Comparison of ENCODE assay signal across 15 cellular contexts in genomic region chr2:94985636-94986035, GRCh38. TPM values are rescaled to one million over a fixed set of nuclear protein-coding genes. Genes with fewer than 3 reads are reported as not detected.
DNase-seq lines count a peak whose midpoint lies in the region; ATAC-seq and TF ChIP-seq lines count a peak whose summit lies in the region.
"Had no signal": no experiment of that assay in that cellular context is flagged by ENCODE, and none has a peak within 500 bp of the region (broad histone marks: within the 10 kb centered on the region; RNA-seq: fewer than 3 reads in every experiment).

No MANE protein-coding gene starts in this region.

- 29 to 39% methylated on average over 5 of the region's 5 CpGs for WGBS in GM23248 (ENCODE audit: low coverage in 1 of 2, low lambda C conversion rate in 2 of 2, missing lambda C conversion rate in 2 of 2), 2 experiments

- H3K9ac ChIP-seq in GM23248 (no peak overlapping the region), PC-3 (ENCODE audit: low read length) (no peak overlapping the region)

- H3K79me2 ChIP-seq in GM23248 (ENCODE audit: insufficient read depth) = no peaks in the 10 kb centered on the region
- no peaks in the 10 kb centered on the region for H3K79me2 ChIP-seq in PC-3 (ENCODE audit: low read length)

- H3K9me2 ChIP-seq in GM23248 (ENCODE audit: insufficient read depth) (no peaks in the 10 kb centered on the region), PC-3 (replicated peaks; ENCODE audit: low read length) (no peaks in the 10 kb centered on the region)

- CTCF ChIA-PET in PC-3 (lab: Charles Lee) = interaction anchor here (1.1 kb wide), 1 partner anchor 130 kb away, joined by 8 read pairs; no protein-coding TSS in a partner anchor

- peaks cover 2% of the 10 kb centered on the region for H3K9me3 Mint-ChIP-seq in glutamatergic neuron (ENCODE audit: unreplicated experiment)

- ATAC-seq in GM21529 (IDR thresholded peaks at IDR 0.05; ENCODE audit: unreplicated experiment) = no peak
- ATAC-seq in PC-3 = no peak

- H3K4me3 Mint-ChIP-seq in glutamatergic neuron (ENCODE audit: unreplicated experiment) = no peak overlapping the region
- H3K4me3 Mint-ChIP-seq: CD4-positive, alpha-beta memory T cell had no signal

- TF ChIP-seq CTCF in left ventricle myocardium inferior (IDR thresholded peaks at IDR 0.05; ENCODE audit: borderline replicate concordance) (no peak), glutamatergic neuron (IDR thresholded peaks at IDR 0.05; ENCODE audit: partially characterized antibody, unreplicated experiment) (no peak), PC-3 (conservative IDR thresholded peaks at IDR 0.05; ENCODE audit: low read depth, low read length) (no peak)

- H2AFZ ChIP-seq in GM23248 (no peak overlapping the region), PC-3 (ENCODE audit: low read length) (no peak overlapping the region)

- no TSS peak for BruUV-seq in PC-3 (replicated peaks; lab: Mats Ljungman, UMichigan)

- peaks cover 9% of the 10 kb centered on the region for H3K27me3 Mint-ChIP-seq in glutamatergic neuron (ENCODE audit: unreplicated experiment)

- no peak overlapping the region for H3K27ac ChIP-seq in left ventricle myocardium inferior (replicated peaks)
- no peak overlapping the region for H3K27ac ChIP-seq in GM23248
- no peak overlapping the region for H3K27ac ChIP-seq in PC-3 (ENCODE audit: low read length)
- H3K27ac ChIP-seq: A549 had no signal

- H3K9me3 ChIP-seq in left ventricle myocardium inferior (replicated peaks) (no peaks in the 10 kb centered on the region), GM23248 (ENCODE audit: low read depth) (no peaks in the 10 kb centered on the region), PC-3 (ENCODE audit: low read length) (no peaks in the 10 kb centered on the region)
- H3K9me3 ChIP-seq: A549, HAP-1 had no signal

- H3K27me3 ChIP-seq in left ventricle myocardium inferior (ENCODE audit: low read depth) = peaks cover 62% of the 10 kb centered on the region
- H3K27me3 ChIP-seq in GM23248 (replicated peaks; ENCODE audit: insufficient read depth) = peaks cover 21% of the 10 kb centered on the region
- H3K27me3 ChIP-seq in PC-3 (ENCODE audit: low read length) = peaks cover 28% of the 10 kb centered on the region

- H3K27ac Mint-ChIP-seq in glutamatergic neuron (ENCODE audit: unreplicated experiment) = no peak overlapping the region
- H3K27ac Mint-ChIP-seq: CD4-positive, alpha-beta memory T cell had no signal

- H3K4me3 ChIP-seq in left ventricle myocardium inferior (no peak overlapping the region), GM23248 (no peak overlapping the region), PC-3 (ENCODE audit: low read length) (no peak overlapping the region)
- H3K4me3 ChIP-seq: A549, HAP-1 had no signal

- no peaks in the 10 kb centered on the region for H4K20me1 ChIP-seq in GM23248 (ENCODE audit: insufficient read depth)
- H4K20me1 ChIP-seq in PC-3 (ENCODE audit: low read length) = no peaks in the 10 kb centered on the region

- in situ Hi-C loops in GM23248 (cut with MboI) = no loop called here

- peaks cover 1% of the 10 kb centered on the region for H3K4me1 Mint-ChIP-seq in glutamatergic neuron (ENCODE audit: low read depth, unreplicated experiment)
- H3K4me1 Mint-ChIP-seq: CD4-positive, alpha-beta memory T cell had no signal

- intact Hi-C loops in cardiac septum (cut with DNase I) = loop anchor here (5.0 kb wide), 1 partner anchor 132 kb away; no protein-coding TSS in a partner anchor
- intact Hi-C loops in left ventricle myocardium inferior (cut with micrococcal nuclease) = no loop called here
- intact Hi-C loops in posterior vena cava (cut with DNase I) = no loop called here
- intact Hi-C loops in PC-3 (cut with micrococcal nuclease) = no loop called here

- H3K36me3 Mint-ChIP-seq in glutamatergic neuron (ENCODE audit: unreplicated experiment) = no peaks in the 10 kb centered on the region
- H3K36me3 Mint-ChIP-seq: CD4-positive, alpha-beta memory T cell had no signal

- DNase-seq in cardiac septum (ENCODE audit: low spot score) (peak; percentile 56), left ventricle myocardium inferior (no peak), glutamatergic neuron (peak; percentile 7), posterior vena cava (ENCODE audit: low spot score) (peak; percentile 32), GM23248 (no peak), PC-3 (no peak)
- DNase-seq: 8988T, DMS153, GOT3 had no signal

- H3K4me2 ChIP-seq in GM23248 (ENCODE audit: unreplicated experiment) = no peak overlapping the region
- H3K4me2 ChIP-seq in PC-3 (ENCODE audit: low read length) = no peak overlapping the region
- H3K4me2 ChIP-seq: A549 had no signal

- H3K36me3 ChIP-seq in left ventricle myocardium inferior (no peaks in the 10 kb centered on the region), GM23248 (ENCODE audit: low read depth) (no peaks in the 10 kb centered on the region), PC-3 (ENCODE audit: low read depth, low read length) (no peaks in the 10 kb centered on the region)
- H3K36me3 ChIP-seq: HAP-1 had no signal

- POLR2A ChIA-PET in PC-3 (lab: Charles Lee; ENCODE audit: unreplicated experiment) = no interaction called here

- H3K4me1 ChIP-seq in left ventricle myocardium inferior = no peaks in the 10 kb centered on the region
- no peaks in the 10 kb centered on the region for H3K4me1 ChIP-seq in GM23248 (ENCODE audit: insufficient read depth)
- H3K4me1 ChIP-seq in PC-3 (ENCODE audit: insufficient read depth, low read length) = no peaks in the 10 kb centered on the region
- H3K4me1 ChIP-seq: A549, HAP-1 had no signal

- H3F3A ChIP-seq in GM23248 (ENCODE audit: insufficient read depth) = no peaks in the 10 kb centered on the region
- H3F3A ChIP-seq in PC-3 (ENCODE audit: low read length, unreplicated experiment) = no peaks in the 10 kb centered on the region

RNA-seq across cellular contexts. Expression of gene MAL, which starts 39.9 kb away (rescaled TPM):
- total RNA-seq in cardiac septum (8.3 TPM), left ventricle myocardium inferior (4.4 TPM), glutamatergic neuron (ENCODE audit: unreplicated experiment) (9.0 TPM), posterior vena cava (1 to 10 TPM; 1.0 to 1.6 TPM), PC-3 (2014; rRNA removed) (0.63 and 1.6 TPM in 2 replicates)
- not detected in 2 replicates for total RNA-seq in GM23248 (2014; rRNA removed; shearing (Covaris generic))
- polyA plus RNA-seq in GM23248 (2016; fragmentation: Nextera tagmentation; extraction: Ambion mirVana) = not detected in 2 replicates
- total RNA-seq: Calu3 had no signal
- polyA plus RNA-seq: A549, BJ had no signal

Comparison
In these comparisons a context has a peak if more than half of its experiments do, and no peak if none do; other contexts are left out.
1. DNase-seq: peak in cardiac septum (single experiment), glutamatergic neuron (single experiment) and posterior vena cava (single experiment); none in left ventricle myocardium inferior (single experiment), GM23248 (single experiment) and PC-3 (single experiment).